In the genomic region with DNA sequence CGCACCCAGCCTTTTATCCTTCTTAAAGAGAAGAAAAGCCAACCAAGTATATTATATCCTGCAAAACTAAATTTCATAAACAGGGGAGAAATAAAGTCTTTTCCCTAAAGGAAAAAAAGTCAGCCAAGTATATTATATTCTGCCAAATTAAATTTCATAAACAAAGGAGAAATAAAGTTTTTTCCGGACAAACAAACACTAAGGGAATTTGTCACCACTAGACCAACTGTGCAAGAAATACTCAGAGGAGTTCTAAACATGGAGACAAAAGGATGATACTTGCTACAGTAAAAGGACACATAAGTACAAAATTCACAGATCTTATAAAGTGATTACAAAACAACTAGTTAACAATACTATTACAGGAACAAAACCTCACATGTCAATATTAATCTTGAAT, we compare ENCODE assay signal across 30 cellular contexts. TPM values are rescaled to one million over a fixed set of nuclear protein-coding genes. Genes with fewer than 3 reads are reported as not detected.
DNase-seq lines count a peak whose midpoint lies in the region; ATAC-seq, FAIRE-seq and TF ChIP-seq lines count a peak whose summit lies in the region.
"Had no signal": no experiment of that assay in that cellular context is flagged by ENCODE, and none has a peak within 500 bp of the region (broad histone marks: within the 10 kb centered on the region; RNA-seq: fewer than 3 reads in every experiment).

No MANE protein-coding gene starts in this region.

- no TSS peak for BruUV-seq in HepG2 (replicated peaks; lab: Mats Ljungman, UMichigan)

- TF ChIP-seq EP300 in HepG2 (IDR thresholded peaks at IDR 0.05; ENCODE audit: low read depth in 2 of 2, low read length in 2 of 2) (no peak), HepG2 (CRISPR knock-in tag; IDR thresholded peaks at IDR 0.05; ENCODE audit: borderline replicate concordance) (no peak)

- FAIRE-seq in HepG2 (lab: Jason Lieb, UNC) = no peak
- FAIRE-seq: A204.1, GM12878, GM12892, GM18507 had no signal

- H2AFZ ChIP-seq in HepG2 (ENCODE audit: low read length) = no peak overlapping the region
- H2AFZ ChIP-seq in Karpas-422 (ENCODE audit: low read length) = no peak overlapping the region

- CTCF ChIA-PET in HepG2 (lab: Yijun Ruan, JAX; ENCODE audit: low intra/inter-chr PET ratio, low total read pairs) = no interaction called here

- intact Hi-C loops in HepG2 (cut with micrococcal nuclease; ENCODE audit: unreplicated experiment) (no loop called here), right lobe of liver (cut with DNase I) (no loop called here), lower lobe of right lung (cut with DNase I) (no loop called here)

- H3K27ac ChIP-seq in HepG2 (ENCODE audit: extremely low read length, insufficient read depth, low read length) (no peak overlapping the region), right lobe of liver (no peak overlapping the region), Karpas-422 (ENCODE audit: low read length) (no peak overlapping the region), lower lobe of right lung (no peak overlapping the region)
- H3K27ac ChIP-seq: BLaER1 had no signal

- no peaks in the 10 kb centered on the region; a peak in 1 of 5 replicates for H3K27me3 ChIP-seq in HepG2 (ENCODE audit: control insufficient read depth in 1 of 2, insufficient read depth in 2 of 2, low read length in 2 of 2)
- no peaks in the 10 kb centered on the region for H3K27me3 ChIP-seq in right lobe of liver
- peaks cover 6% of the 10 kb centered on the region; the same call in 1 of the 2 replicates for H3K27me3 ChIP-seq in Karpas-422 (ENCODE audit: low read length)
- no peaks in the 10 kb centered on the region for H3K27me3 ChIP-seq in lower lobe of right lung (ENCODE audit: low read depth)
- H3K27me3 ChIP-seq: BLaER1 had no signal

- H3K79me2 ChIP-seq in HepG2 (ENCODE audit: insufficient read depth, low read length) = no peaks in the 10 kb centered on the region
- no peaks in the 10 kb centered on the region for H3K79me2 ChIP-seq in Karpas-422 (ENCODE audit: low read length)

- H3K9me3 ChIP-seq in HepG2 (ENCODE audit: low read length) (peaks cover 15% of the 10 kb centered on the region), right lobe of liver (no peaks in the 10 kb centered on the region), Karpas-422 (ENCODE audit: low read length) (peaks cover 14% of the 10 kb centered on the region; the same call in 1 of the 2 replicates), lower lobe of right lung (peaks cover 11% of the 10 kb centered on the region)
- H3K9me3 ChIP-seq: BE2C had no signal

- no peak for TF ChIP-seq POLR2A in HepG2 (IDR thresholded peaks at IDR 0.05; ENCODE audit: insufficient read depth in 1 of 2, low read depth in 2 of 2, low read length in 2 of 2)
- no peak for TF ChIP-seq POLR2A in right lobe of liver (IDR thresholded peaks at IDR 0.05)

- no peak overlapping the region for H3K4me3 ChIP-seq in HepG2 (replicated peaks in 1 of 3; ENCODE audit: insufficient read depth in 1 of 3, low read depth in 2 of 3, low read length in 3 of 3)
- no peak overlapping the region for H3K4me3 ChIP-seq in right lobe of liver
- no peak overlapping the region for H3K4me3 ChIP-seq in Karpas-422 (ENCODE audit: low read length)
- no peak overlapping the region for H3K4me3 ChIP-seq in lower lobe of right lung
- H3K4me3 ChIP-seq: BLaER1, GM12878 had no signal

- H3K36me3 ChIP-seq in HepG2 (replicated peaks in 1 of 2; ENCODE audit: control insufficient read depth in 1 of 2, insufficient read depth in 2 of 2, low read length in 2 of 2) (no peaks in the 10 kb centered on the region), right lobe of liver (no peaks in the 10 kb centered on the region), Karpas-422 (ENCODE audit: insufficient read depth, low read length) (no peaks in the 10 kb centered on the region), lower lobe of right lung (no peaks in the 10 kb centered on the region)
- H3K36me3 ChIP-seq: BE2C, BLaER1 had no signal

- POLR2A ChIA-PET in HepG2 (lab: Yijun Ruan, JAX) = no interaction called here

- no peak for TF ChIP-seq RAD21 in HepG2 (CRISPR knock-in tag; IDR thresholded peaks at IDR 0.05)

- H3K4me1 ChIP-seq in HepG2 (ENCODE audit: insufficient read depth, low read length) = no peaks in the 10 kb centered on the region
- no peaks in the 10 kb centered on the region for H3K4me1 ChIP-seq in right lobe of liver
- peaks cover 3% of the 10 kb centered on the region; the same call in 1 of the 2 replicates for H3K4me1 ChIP-seq in Karpas-422 (ENCODE audit: low read length)
- no peaks in the 10 kb centered on the region for H3K4me1 ChIP-seq in lower lobe of right lung
- H3K4me1 ChIP-seq: BE2C, BLaER1 had no signal

- no peaks in the 10 kb centered on the region for H3K9me2 ChIP-seq in Karpas-422 (replicated peaks; ENCODE audit: insufficient read depth, low read length)

- TF ChIP-seq CTCF in HepG2 (CRISPR knock-in tag; IDR thresholded peaks at IDR 0.05) (no peak), right lobe of liver (IDR thresholded peaks at IDR 0.05) (no peak), lower lobe of right lung (IDR thresholded peaks at IDR 0.05) (no peak)

- in situ Hi-C loops in HepG2 (cut with HindIII; ENCODE audit: extremely low pct_ligation_motif_present, low pct_unique_long_range_greater_than_20kb) = loop anchor here (10.0 kb wide), 1 partner anchor 55 kb away; a partner anchor contains a TSS

- H3K9ac ChIP-seq in HepG2 (ENCODE audit: insufficient read depth, low read depth, low read length) (no peak overlapping the region), Karpas-422 (ENCODE audit: low read length) (no peak overlapping the region)
- H3K9ac ChIP-seq: BLaER1 had no signal

- DNase-seq in HepG2 (ENCODE audit: low spot score) (no peak), right lobe of liver (no peak), Karpas-422 (peak; percentile 7), lower lobe of right lung (no peak)
- DNase-seq in activated CD4-positive, alpha-beta T cell treated with anti-CD3 and anti-CD28 coated beads, Interleukin-2, amount 50 U/mL, for 48 hours = no peak
- DNase-seq: 8988T; ACHN; BE2C; C1 segment of cervical spinal cord; CD4-positive, alpha-beta memory T cell; CD4-positive, CD25-positive, alpha-beta regulatory T cell; CD8-positive, alpha-beta memory T cell; COR-L47; DMS 273 treated with DMSO at 0.1 percent for 48 hours; DMS153; DMS53; DMS79; DND-41; EL; GDM1 had no signal

- WGBS in HepG2 (ENCODE audit: low lambda C conversion rate) = 90% methylated on average over 2 of the region's 2 CpGs
- WGBS in right lobe of liver (ENCODE audit: insufficient coverage, low coverage, low lambda C conversion rate, missing lambda C conversion rate) = 100% methylated on average over 2 of the region's 2 CpGs

- ATAC-seq in HepG2 = no peak
- ATAC-seq in right lobe of liver = no peak
- ATAC-seq in lower lobe of right lung = no peak
- ATAC-seq: GM12878 had no signal

- no peak overlapping the region for H3K4me2 ChIP-seq in HepG2 (ENCODE audit: low read depth, low read length)
- H3K4me2 ChIP-seq in Karpas-422 (ENCODE audit: low read depth, low read length, poor library complexity, severe bottlenecking) = no peak overlapping the region
- H3K4me2 ChIP-seq: BLaER1 had no signal

- H4K20me1 ChIP-seq in HepG2 (ENCODE audit: insufficient read depth, low read length) (no peaks in the 10 kb centered on the region), Karpas-422 (ENCODE audit: insufficient read depth, low read depth, low read length) (no peaks in the 10 kb centered on the region)
- H4K20me1 ChIP-seq: BLaER1 had no signal

RNA-seq across cellular contexts. Expression of a gene that starts 14.4 kb away (rescaled TPM):
- total RNA-seq in HepG2 (2016; rRNA removed; fragmentation: Illumina TruSeq; extraction: Trizol) (not detected in 2 replicates), right lobe of liver (1 to 10 TPM in 2 of 6 experiments, under 1 TPM in 3, not detected in 1; 0.29 to 2.0 (median 0.64) TPM), lower lobe of right lung (146 TPM)
- not detected in 2 replicates for total RNA-seq in HepG2 (2016; cell fraction: cytosol; rRNA removed; fragmentation: Illumina TruSeq; extraction: Trizol; ENCODE audit: low read depth)
- total RNA-seq in HepG2 (2016; cell fraction: insoluble cytoplasmic fraction; rRNA removed; fragmentation: Illumina TruSeq; extraction: Trizol) = not detected in 2 replicates
- total RNA-seq in HepG2 (2016; cell fraction: membrane; rRNA removed; fragmentation: Illumina TruSeq; extraction: Trizol) = not detected in 2 replicates
- not detected in 2 replicates for total RNA-seq in HepG2 (2016; cell fraction: nucleus; rRNA removed; fragmentation: Illumina TruSeq; extraction: Trizol)
- polyA plus RNA-seq in HepG2 (2011; rRNA removed) = not detected in 2 replicates
- polyA plus RNA-seq in HepG2 (2011; cell fraction: cytosol; rRNA removed) = not detected in 2 replicates
- not detected in 2 replicates for polyA plus RNA-seq in HepG2 (2011; cell fraction: nucleus; rRNA removed)
- not detected in 2 replicates for polyA plus RNA-seq in HepG2 (2012)
- polyA plus RNA-seq in HepG2 (2016; cell fraction: cytosol; fragmentation: Illumina TruSeq; extraction: Trizol; ENCODE audit: low read depth) = not detected in 2 replicates
- polyA plus RNA-seq in HepG2 (2016; cell fraction: insoluble cytoplasmic fraction; fragmentation: Illumina TruSeq; extraction: Trizol; ENCODE audit: low read depth) = not detected in 2 replicates
- not detected in 2 replicates for polyA plus RNA-seq in HepG2 (2016; cell fraction: membrane; fragmentation: Illumina TruSeq; extraction: Trizol; ENCODE audit: low read depth)
- polyA plus RNA-seq in HepG2 (2016; cell fraction: nucleus; fragmentation: Illumina TruSeq; extraction: Trizol; ENCODE audit: insufficient read depth, low read depth) = not detected in 2 replicates
- polyA minus RNA-seq in HepG2 (2011; rRNA and poly(A)+ RNA removed; ENCODE audit: low replicate concordance) = not detected in 2 replicates
- not detected in 2 replicates for polyA minus RNA-seq in HepG2 (2011; cell fraction: cytosol; rRNA and poly(A)+ RNA removed)
- polyA minus RNA-seq in HepG2 (2011; cell fraction: nucleus; rRNA and poly(A)+ RNA removed) = not detected in 2 replicates
- total RNA-seq in Karpas-422 (2014; rRNA removed; shearing (Covaris generic); ENCODE audit: low replicate concordance) = not detected in 2 replicates
- total RNA-seq: A673; CD4-positive, alpha-beta memory T cell; CD4-positive, CD25-positive, alpha-beta regulatory T cell; CD8-positive, alpha-beta memory T cell; Daoy; G401; GM12878 had no signal
- polyA plus RNA-seq: AG04450; CD14-positive monocyte; CD4-positive, alpha-beta memory T cell; CD4-positive, CD25-positive, alpha-beta regulatory T cell; CD8-positive, alpha-beta memory T cell had no signal

RNA-seq across cellular contexts. Expression of a gene that starts 31.9 kb away (rescaled TPM):
- not detected in 2 replicates for total RNA-seq in HepG2 (2016; rRNA removed; fragmentation: Illumina TruSeq; extraction: Trizol)
- total RNA-seq in HepG2 (2016; cell fraction: cytosol; rRNA removed; fragmentation: Illumina TruSeq; extraction: Trizol; ENCODE audit: low read depth) = not detected in 2 replicates
- not detected in 2 replicates for total RNA-seq in HepG2 (2016; cell fraction: insoluble cytoplasmic fraction; rRNA removed; fragmentation: Illumina TruSeq; extraction: Trizol)
- not detected in 2 replicates for total RNA-seq in HepG2 (2016; cell fraction: membrane; rRNA removed; fragmentation: Illumina TruSeq; extraction: Trizol)
- total RNA-seq in HepG2 (2016; cell fraction: nucleus; rRNA removed; fragmentation: Illumina TruSeq; extraction: Trizol) = not detected in 2 replicates
- not detected in 2 replicates for polyA plus RNA-seq in HepG2 (2011; rRNA removed)
- polyA plus RNA-seq in HepG2 (2011; cell fraction: cytosol; rRNA removed) = not detected in 2 replicates
- not detected in 2 replicates for polyA plus RNA-seq in HepG2 (2011; cell fraction: nucleus; rRNA removed)
- 0.76 TPM in 1 of 2 replicates, not detected in the other for polyA plus RNA-seq in HepG2 (2012)
- polyA plus RNA-seq in HepG2 (2016; cell fraction: cytosol; fragmentation: Illumina TruSeq; extraction: Trizol; ENCODE audit: low read depth) = not detected in 2 replicates
- not detected in 2 replicates for polyA plus RNA-seq in HepG2 (2016; cell fraction: insoluble cytoplasmic fraction; fragmentation: Illumina TruSeq; extraction: Trizol; ENCODE audit: low read depth)
- not detected in 2 replicates for polyA plus RNA-seq in HepG2 (2016; cell fraction: membrane; fragmentation: Illumina TruSeq; extraction: Trizol; ENCODE audit: low read depth)
- polyA plus RNA-seq in HepG2 (2016; cell fraction: nucleus; fragmentation: Illumina TruSeq; extraction: Trizol; ENCODE audit: insufficient read depth, low read depth) = not detected in 2 replicates
- not detected in 2 replicates for polyA minus RNA-seq in HepG2 (2011; rRNA and poly(A)+ RNA removed; ENCODE audit: low replicate concordance)
- polyA minus RNA-seq in HepG2 (2011; cell fraction: cytosol; rRNA and poly(A)+ RNA removed) = not detected in 2 replicates
- polyA minus RNA-seq in HepG2 (2011; cell fraction: nucleus; rRNA and poly(A)+ RNA removed) = not detected in 2 replicates
- total RNA-seq in right lobe of liver = 10 to 100 TPM in 1 of 6 experiments, 1 to 10 TPM in 5; 1.1 to 12.7 (median 2.1) TPM
- total RNA-seq in Karpas-422 (2014; rRNA removed; shearing (Covaris generic); ENCODE audit: low replicate concordance) = not detected in 2 replicates
- total RNA-seq in lower lobe of right lung = 5.1 TPM
- total RNA-seq: A673; CD4-positive, alpha-beta memory T cell; CD4-positive, CD25-positive, alpha-beta regulatory T cell; Daoy; G401 had no signal
- polyA plus RNA-seq: AG04450; CD4-positive, alpha-beta memory T cell; CD4-positive, CD25-positive, alpha-beta regulatory T cell; CD8-positive, alpha-beta memory T cell had no signal

RNA-seq across cellular contexts. Expression of a gene that starts 40.3 kb away (rescaled TPM):
- not detected in 2 replicates for total RNA-seq in HepG2 (2016; rRNA removed; fragmentation: Illumina TruSeq; extraction: Trizol)
- not detected in 2 replicates for total RNA-seq in HepG2 (2016; cell fraction: cytosol; rRNA removed; fragmentation: Illumina TruSeq; extraction: Trizol; ENCODE audit: low read depth)
- not detected in 2 replicates for total RNA-seq in HepG2 (2016; cell fraction: insoluble cytoplasmic fraction; rRNA removed; fragmentation: Illumina TruSeq; extraction: Trizol)
- not detected in 2 replicates for total RNA-seq in HepG2 (2016; cell fraction: membrane; rRNA removed; fragmentation: Illumina TruSeq; extraction: Trizol)
- total RNA-seq in HepG2 (2016; cell fraction: nucleus; rRNA removed; fragmentation: Illumina TruSeq; extraction: Trizol) = not detected in 2 replicates
- not detected in 2 replicates for polyA plus RNA-seq in HepG2 (2011; rRNA removed)
- 0.12 TPM in 1 of 2 replicates, not detected in the other for polyA plus RNA-seq in HepG2 (2011; cell fraction: cytosol; rRNA removed)
- 0.26 and 0.38 TPM in 2 replicates for polyA plus RNA-seq in HepG2 (2011; cell fraction: nucleus; rRNA removed)
- polyA plus RNA-seq in HepG2 (2012) = not detected in 2 replicates
- polyA plus RNA-seq in HepG2 (2016; cell fraction: cytosol; fragmentation: Illumina TruSeq; extraction: Trizol; ENCODE audit: low read depth) = not detected in 2 replicates
- polyA plus RNA-seq in HepG2 (2016; cell fraction: insoluble cytoplasmic fraction; fragmentation: Illumina TruSeq; extraction: Trizol; ENCODE audit: low read depth) = not detected in 2 replicates
- not detected in 2 replicates for polyA plus RNA-seq in HepG2 (2016; cell fraction: membrane; fragmentation: Illumina TruSeq; extraction: Trizol; ENCODE audit: low read depth)
- polyA plus RNA-seq in HepG2 (2016; cell fraction: nucleus; fragmentation: Illumina TruSeq; extraction: Trizol; ENCODE audit: insufficient read depth, low read depth) = not detected in 2 replicates
- 3.3 TPM in 1 of 2 replicates, not detected in the other for polyA minus RNA-seq in HepG2 (2011; rRNA and poly(A)+ RNA removed; ENCODE audit: low replicate concordance)
- polyA minus RNA-seq in HepG2 (2011; cell fraction: cytosol; rRNA and poly(A)+ RNA removed) = not detected in 2 replicates
- not detected in 2 replicates for polyA minus RNA-seq in HepG2 (2011; cell fraction: nucleus; rRNA and poly(A)+ RNA removed)
- 10 to 100 TPM in 1 of 6 experiments, 1 to 10 TPM in 1, under 1 TPM in 3, not detected in 1; 0.43 to 18.2 (median 0.53) TPM for total RNA-seq in right lobe of liver
- 2.1 TPM in 1 of 2 replicates, not detected in the other for total RNA-seq in Karpas-422 (2014; rRNA removed; shearing (Covaris generic); ENCODE audit: low replicate concordance)
- total RNA-seq in lower lobe of right lung = 8.5 TPM
- total RNA-seq: A673; CD4-positive, CD25-positive, alpha-beta regulatory T cell; G401 had no signal
- polyA plus RNA-seq: AG04450; CD4-positive, alpha-beta memory T cell had no signal

RNA-seq across cellular contexts. Expression of a gene that starts 48.3 kb away (rescaled TPM):
- total RNA-seq in HepG2 (2016; rRNA removed; fragmentation: Illumina TruSeq; extraction: Trizol) = 23.2 and 29.2 TPM in 2 replicates
- total RNA-seq in HepG2 (2016; cell fraction: cytosol; rRNA removed; fragmentation: Illumina TruSeq; extraction: Trizol; ENCODE audit: low read depth) = 7.6 and 9.4 TPM in 2 replicates
- total RNA-seq in HepG2 (2016; cell fraction: insoluble cytoplasmic fraction; rRNA removed; fragmentation: Illumina TruSeq; extraction: Trizol) = 24.0 and 25.7 TPM in 2 replicates
- 17.3 and 18.4 TPM in 2 replicates for total RNA-seq in HepG2 (2016; cell fraction: membrane; rRNA removed; fragmentation: Illumina TruSeq; extraction: Trizol)
- 24.4 and 27.1 TPM in 2 replicates for total RNA-seq in HepG2 (2016; cell fraction: nucleus; rRNA removed; fragmentation: Illumina TruSeq; extraction: Trizol)
- polyA plus RNA-seq in HepG2 (2011; rRNA removed) = 37.4 and 45.9 TPM in 2 replicates
- 32.9 and 35.1 TPM in 2 replicates for polyA plus RNA-seq in HepG2 (2011; cell fraction: cytosol; rRNA removed)
- 37.4 and 37.8 TPM in 2 replicates for polyA plus RNA-seq in HepG2 (2011; cell fraction: nucleus; rRNA removed)
- 29.0 and 46.2 TPM in 2 replicates for polyA plus RNA-seq in HepG2 (2012)
- 7.2 and 10.7 TPM in 2 replicates for polyA plus RNA-seq in HepG2 (2016; cell fraction: cytosol; fragmentation: Illumina TruSeq; extraction: Trizol; ENCODE audit: low read depth)
- polyA plus RNA-seq in HepG2 (2016; cell fraction: insoluble cytoplasmic fraction; fragmentation: Illumina TruSeq; extraction: Trizol; ENCODE audit: low read depth) = 25.9 and 27.3 TPM in 2 replicates
- 16.6 and 18.1 TPM in 2 replicates for polyA plus RNA-seq in HepG2 (2016; cell fraction: membrane; fragmentation: Illumina TruSeq; extraction: Trizol; ENCODE audit: low read depth)
- polyA plus RNA-seq in HepG2 (2016; cell fraction: nucleus; fragmentation: Illumina TruSeq; extraction: Trizol; ENCODE audit: insufficient read depth, low read depth) = 30.3 and 34.8 TPM in 2 replicates
- 24.4 TPM in 1 of 2 replicates, not detected in the other for polyA minus RNA-seq in HepG2 (2011; rRNA and poly(A)+ RNA removed; ENCODE audit: low replicate concordance)
- polyA minus RNA-seq in HepG2 (2011; cell fraction: cytosol; rRNA and poly(A)+ RNA removed) = 8.7 and 9.6 TPM in 2 replicates
- 36.2 and 45.1 TPM in 2 replicates for polyA minus RNA-seq in HepG2 (2011; cell fraction: nucleus; rRNA and poly(A)+ RNA removed)
- total RNA-seq in right lobe of liver = 10 to 100 TPM; 11.0 to 19.2 (median 16.2) TPM
- not detected in 2 replicates for total RNA-seq in Karpas-422 (2014; rRNA removed; shearing (Covaris generic); ENCODE audit: low replicate concordance)
- total RNA-seq in lower lobe of right lung = 0.50 TPM
- total RNA-seq: A673; CD4-positive, alpha-beta memory T cell; CD4-positive, CD25-positive, alpha-beta regulatory T cell; CD8-positive, alpha-beta memory T cell; Daoy; G401; GM12878 had no signal
- polyA plus RNA-seq: AG04450; CD14-positive monocyte; CD4-positive, alpha-beta memory T cell; CD4-positive, CD25-positive, alpha-beta regulatory T cell; CD8-positive, alpha-beta memory T cell had no signal

RNA-seq across cellular contexts. Expression of a gene that starts 54.0 kb away (rescaled TPM):
- total RNA-seq in HepG2 (2016; rRNA removed; fragmentation: Illumina TruSeq; extraction: Trizol) (not detected in 2 replicates), right lobe of liver (1 to 10 TPM in 4 of 6 experiments, under 1 TPM in 2; 0.79 to 7.1 (median 2.4) TPM), lower lobe of right lung (11.9 TPM)
- not detected in 2 replicates for total RNA-seq in HepG2 (2016; cell fraction: cytosol; rRNA removed; fragmentation: Illumina TruSeq; extraction: Trizol; ENCODE audit: low read depth)
- total RNA-seq in HepG2 (2016; cell fraction: insoluble cytoplasmic fraction; rRNA removed; fragmentation: Illumina TruSeq; extraction: Trizol) = not detected in 2 replicates
- total RNA-seq in HepG2 (2016; cell fraction: membrane; rRNA removed; fragmentation: Illumina TruSeq; extraction: Trizol) = not detected in 2 replicates
- total RNA-seq in HepG2 (2016; cell fraction: nucleus; rRNA removed; fragmentation: Illumina TruSeq; extraction: Trizol) = not detected in 2 replicates
- not detected in 2 replicates for polyA plus RNA-seq in HepG2 (2011; rRNA removed)
- not detected in 2 replicates for polyA plus RNA-seq in HepG2 (2011; cell fraction: cytosol; rRNA removed)
- 0.26 TPM in 1 of 2 replicates, not detected in the other for polyA plus RNA-seq in HepG2 (2011; cell fraction: nucleus; rRNA removed)
- not detected in 2 replicates for polyA plus RNA-seq in HepG2 (2012)
- not detected in 2 replicates for polyA plus RNA-seq in HepG2 (2016; cell fraction: cytosol; fragmentation: Illumina TruSeq; extraction: Trizol; ENCODE audit: low read depth)
- polyA plus RNA-seq in HepG2 (2016; cell fraction: insoluble cytoplasmic fraction; fragmentation: Illumina TruSeq; extraction: Trizol; ENCODE audit: low read depth) = not detected in 2 replicates
- polyA plus RNA-seq in HepG2 (2016; cell fraction: membrane; fragmentation: Illumina TruSeq; extraction: Trizol; ENCODE audit: low read depth) = not detected in 2 replicates
- polyA plus RNA-seq in HepG2 (2016; cell fraction: nucleus; fragmentation: Illumina TruSeq; extraction: Trizol; ENCODE audit: insufficient read depth, low read depth) = not detected in 2 replicates
- polyA minus RNA-seq in HepG2 (2011; rRNA and poly(A)+ RNA removed; ENCODE audit: low replicate concordance) = 0.47 TPM in 1 of 2 replicates, not detected in the other
- polyA minus RNA-seq in HepG2 (2011; cell fraction: cytosol; rRNA and poly(A)+ RNA removed) = not detected in 2 replicates
- not detected in 2 replicates for polyA minus RNA-seq in HepG2 (2011; cell fraction: nucleus; rRNA and poly(A)+ RNA removed)
- total RNA-seq in Karpas-422 (2014; rRNA removed; shearing (Covaris generic); ENCODE audit: low replicate concordance) = 6.9 and 7.6 TPM in 2 replicates
- total RNA-seq: A673, Daoy, G401 had no signal
- polyA plus RNA-seq: AG04450 had no signal

Comparison
In these comparisons a context has a peak if more than half of its experiments do, and no peak if none do; other contexts are left out.
1. RNA of a gene that starts 14.4 kb away (total RNA-seq): 146 TPM in lower lobe of right lung (single experiment); 0.29 to 2.0 TPM in right lobe of liver, not detected in HepG2 and not detected in Karpas-422; every median in the first group is over 10 times any median in the second.